Comparison of ENCODE assay signal across 15 cellular contexts in the genomic region with DNA sequence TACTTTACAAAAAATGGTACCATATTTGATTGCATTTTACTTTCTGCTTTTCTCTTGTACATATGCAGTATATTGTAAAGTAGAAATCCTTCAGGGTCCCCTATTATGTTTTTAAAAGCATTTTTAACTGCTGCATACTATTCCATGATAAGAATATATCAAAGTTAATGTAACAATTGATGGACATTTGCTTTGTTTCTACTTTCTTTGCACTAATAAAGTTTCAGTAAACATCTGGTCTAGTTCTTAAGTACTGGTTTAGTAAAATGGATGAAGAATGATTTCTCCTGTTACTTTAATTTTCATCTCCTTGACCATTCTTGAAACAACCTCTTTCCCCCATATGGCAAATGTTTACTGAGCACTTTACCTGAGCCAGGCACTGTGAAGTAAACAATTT. TPM values are rescaled to one million over a fixed set of nuclear protein-coding genes. Genes with fewer than 3 reads are reported as not detected.
DNase-seq lines count a peak whose midpoint lies in the region; ATAC-seq and TF ChIP-seq lines count a peak whose summit lies in the region.
"Had no signal": no experiment of that assay in that cellular context is flagged by ENCODE, and none has a peak within 500 bp of the region (broad histone marks: within the 10 kb centered on the region; RNA-seq: fewer than 3 reads in every experiment).

No MANE protein-coding gene starts in this region.

- H3K27ac Mint-ChIP-seq in CD4-positive, alpha-beta T cell = peak overlapping the region; percentile 52
- no peak overlapping the region for H3K27ac Mint-ChIP-seq in activated CD8-positive, alpha-beta T cell treated with anti-CD3 and anti-CD28 coated beads for 36 hours
- H3K27ac Mint-ChIP-seq in mesothelial cell of epicardium = no peak overlapping the region

- peaks cover 49% of the 10 kb centered on the region for H3K79me2 ChIP-seq in DND-41 (ENCODE audit: insufficient read depth, low read length)

- peaks cover 37% of the 10 kb centered on the region for H3K4me1 ChIP-seq in DND-41 (ENCODE audit: insufficient read depth, low read length)
- H3K4me1 ChIP-seq in psoas muscle = peaks cover 19% of the 10 kb centered on the region

- H3K36me3 Mint-ChIP-seq in CD4-positive, alpha-beta T cell (ENCODE audit: low read depth) = peaks cover 20% of the 10 kb centered on the region
- peaks cover 5% of the 10 kb centered on the region for H3K36me3 Mint-ChIP-seq in activated CD8-positive, alpha-beta T cell treated with anti-CD3 and anti-CD28 coated beads for 36 hours (ENCODE audit: low read depth)
- H3K36me3 Mint-ChIP-seq in mesothelial cell of epicardium = no peaks in the 10 kb centered on the region

- H4K20me1 ChIP-seq in DND-41 (ENCODE audit: insufficient read depth, low read length) = peaks cover 4% of the 10 kb centered on the region; the same call in 1 of the 2 replicates

- no peaks in the 10 kb centered on the region for H3K27me3 Mint-ChIP-seq in CD4-positive, alpha-beta T cell
- no peaks in the 10 kb centered on the region for H3K27me3 Mint-ChIP-seq in activated CD8-positive, alpha-beta T cell treated with anti-CD3 and anti-CD28 coated beads for 36 hours
- no peaks in the 10 kb centered on the region for H3K27me3 Mint-ChIP-seq in mesothelial cell of epicardium (ENCODE audit: low read depth)

- POLR2A ChIA-PET in CD4-positive, alpha-beta T cell (lab: Charles Lee) = no interaction called here
- POLR2A ChIA-PET in activated CD8-positive, alpha-beta T cell treated with anti-CD3 and anti-CD28 coated beads for 36 hours (lab: Charles Lee) = no interaction called here

- H3K4me2 ChIP-seq in DND-41 (ENCODE audit: insufficient read depth, low read length) = peak overlapping the region; percentile 97; the same call in 1 of the 2 replicates

- H3K4me3 Mint-ChIP-seq in CD4-positive, alpha-beta T cell = peak overlapping the region; percentile 80
- H3K4me3 Mint-ChIP-seq in activated CD8-positive, alpha-beta T cell treated with anti-CD3 and anti-CD28 coated beads for 36 hours = peak overlapping the region; percentile 99
- peak overlapping the region; percentile 11 for H3K4me3 Mint-ChIP-seq in mesothelial cell of epicardium

- peaks cover 55% of the 10 kb centered on the region for H3K4me1 Mint-ChIP-seq in CD4-positive, alpha-beta T cell (ENCODE audit: low read depth)
- peaks cover 36% of the 10 kb centered on the region for H3K4me1 Mint-ChIP-seq in activated CD8-positive, alpha-beta T cell treated with anti-CD3 and anti-CD28 coated beads for 36 hours (ENCODE audit: low read depth)
- H3K4me1 Mint-ChIP-seq in mesothelial cell of epicardium = peaks cover 31% of the 10 kb centered on the region

- no peak overlapping the region for H2AFZ ChIP-seq in DND-41 (ENCODE audit: low read depth, low read length)

- H3K27me3 ChIP-seq in CD4-positive, alpha-beta T cell (ENCODE audit: control insufficient read depth, insufficient read depth, low read length) = no peaks in the 10 kb centered on the region
- no peaks in the 10 kb centered on the region for H3K27me3 ChIP-seq in DND-41 (ENCODE audit: insufficient read depth, low read length, poor library complexity)
- H3K27me3 ChIP-seq in psoas muscle (ENCODE audit: insufficient read depth in 3 of 3, low read length in 2 of 3) = no peaks in the 10 kb centered on the region
- H3K27me3 ChIP-seq: stomach had no signal

- DNase-seq in CD4-positive, alpha-beta T cell = no peak
- DNase-seq in DND-41 = no peak
- DNase-seq in activated CD8-positive, alpha-beta T cell treated with anti-CD3 and anti-CD28 coated beads for 36 hours = no peak
- no peak for DNase-seq in mesothelial cell of epicardium (ENCODE audit: low spot score in 2 of 2, unreplicated experiment in 2 of 2)
- no peak for DNase-seq in NCI-H187 treated with DMSO at 0.1 percent for 48 hours (lab: John Stamatoyannopoulos, UW)
- no peak for DNase-seq in LoVo (ENCODE audit: low spot score)
- no peak for DNase-seq in psoas muscle
- DNase-seq: GDM1, kidney, midbrain, NCI-H1694, NCI-H510A, stomach had no signal

- CTCF ChIA-PET in CD4-positive, alpha-beta T cell (lab: Charles Lee) = interaction anchor here (1.3 kb wide), 1 partner anchor 31 kb away, joined by 4 read pairs; no protein-coding TSS in a partner anchor
- CTCF ChIA-PET in activated CD8-positive, alpha-beta T cell treated with anti-CD3 and anti-CD28 coated beads for 36 hours (lab: Charles Lee) = no interaction called here

- no peak for TF ChIP-seq CTCF in CD4-positive, alpha-beta T cell (IDR thresholded peaks at IDR 0.05)
- no peak for TF ChIP-seq CTCF in DND-41 (IDR thresholded peaks at IDR 0.05; ENCODE audit: borderline replicate concordance, extremely low read depth, low read length, poor library complexity, severe bottlenecking)
- no peak for TF ChIP-seq CTCF in activated CD8-positive, alpha-beta T cell treated with anti-CD3 and anti-CD28 coated beads for 36 hours (IDR thresholded peaks at IDR 0.05)
- no peak for TF ChIP-seq CTCF in mesothelial cell of epicardium (IDR thresholded peaks at IDR 0.05; ENCODE audit: unreplicated experiment)
- TF ChIP-seq CTCF in psoas muscle (IDR thresholded peaks at IDR 0.05) = no peak

- no peaks in the 10 kb centered on the region for H3K9me3 ChIP-seq in CD4-positive, alpha-beta T cell (ENCODE audit: control insufficient read depth, low read length)
- H3K9me3 ChIP-seq in DND-41 (ENCODE audit: insufficient read depth, low read length, severe bottlenecking) (no peaks in the 10 kb centered on the region), psoas muscle (no peaks in the 10 kb centered on the region)
- H3K9me3 ChIP-seq: stomach had no signal

- H3K4me3 ChIP-seq in DND-41 (ENCODE audit: low read depth in 1 of 2, low read length in 2 of 2) (no peak overlapping the region), psoas muscle (no peak overlapping the region)

- intact Hi-C loops in CD4-positive, alpha-beta T cell (cut with DNase I, micrococcal nuclease) = loop anchor here in 1 of 2 experiments (5.0 kb wide), 1 partner anchor 298 kb away; a partner anchor contains a TSS
- intact Hi-C loops in activated CD8-positive, alpha-beta T cell treated with anti-CD3 and anti-CD28 coated beads for 36 hours (cut with micrococcal nuclease) = no loop called here
- intact Hi-C loops in psoas muscle (cut with DNase I) = no loop called here

- no peaks in the 10 kb centered on the region for H3K9me3 Mint-ChIP-seq in CD4-positive, alpha-beta T cell
- no peaks in the 10 kb centered on the region for H3K9me3 Mint-ChIP-seq in activated CD8-positive, alpha-beta T cell treated with anti-CD3 and anti-CD28 coated beads for 36 hours
- no peaks in the 10 kb centered on the region for H3K9me3 Mint-ChIP-seq in mesothelial cell of epicardium

- no peak overlapping the region for H3K27ac ChIP-seq in CD4-positive, alpha-beta T cell (ENCODE audit: low read depth, low read length)
- H3K27ac ChIP-seq in DND-41 (ENCODE audit: low read length) = no peak overlapping the region
- no peak overlapping the region for H3K27ac ChIP-seq in psoas muscle
- H3K27ac ChIP-seq: parathyroid adenoma had no signal

- H3K36me3 ChIP-seq in DND-41 (ENCODE audit: insufficient read depth, low read length) = peaks cover 6% of the 10 kb centered on the region
- H3K36me3 ChIP-seq in psoas muscle (ENCODE audit: insufficient read depth in 1 of 2, low read depth in 1 of 2) = no peaks in the 10 kb centered on the region
- H3K36me3 ChIP-seq: stomach had no signal

- H3K9ac ChIP-seq in DND-41 (ENCODE audit: low read depth, low read length) = no peak overlapping the region
- H3K9ac ChIP-seq: parathyroid adenoma had no signal

- ATAC-seq in CD4-positive, alpha-beta T cell (ENCODE audit: poor library complexity) = no peak
- ATAC-seq in DND-41 (ENCODE audit: insufficient read depth, low read depth) (no peak), psoas muscle (no peak)
- no peak for ATAC-seq in activated CD8-positive, alpha-beta T cell treated with anti-CD3 and anti-CD28 coated beads for 36 hours
- ATAC-seq: esophagus mucosa had no signal

RNA-seq across cellular contexts. Expression of a gene that starts 1.7 kb away (rescaled TPM):
- total RNA-seq in CD4-positive, alpha-beta T cell = 1 to 10 TPM; 7.3 to 9.2 TPM
- 10 to 100 TPM; 45.1 to 46.9 TPM for total RNA-seq in activated CD8-positive, alpha-beta T cell treated with anti-CD3 and anti-CD28 coated beads for 36 hours
- total RNA-seq in mesothelial cell of epicardium (36.2 to 39.6 TPM (median 37.1 TPM) in 3 replicates), psoas muscle (10 to 100 TPM; 41.3 to 62.4 (median 53.7) TPM)
- 10 to 100 TPM; 44.8 to 61.8 (median 49.8) TPM for polyA plus RNA-seq in psoas muscle

Comparison
In these comparisons a context has a peak if more than half of its experiments do, and no peak if none do; other contexts are left out.
1. H3K4me3 Mint-ChIP-seq: peak in every context shown above with its lines; median percentile 99 in activated CD8-positive, alpha-beta T cell treated with anti-CD3 and anti-CD28 coated beads for 36 hours; 80 in CD4-positive, alpha-beta T cell; 11 in mesothelial cell of epicardium.